10 cellular contexts compared by ENCODE assay signal in genomic region chr5:32233696-32234447, GRCh38. TPM values are rescaled to one million over a fixed set of nuclear protein-coding genes. Genes with fewer than 3 reads are reported as not detected.
DNase-seq lines count a peak whose midpoint lies in the region; ATAC-seq and TF ChIP-seq lines count a peak whose summit lies in the region.
"Had no signal": no experiment of that assay in that cellular context is flagged by ENCODE, and none has a peak within 500 bp of the region (broad histone marks: within the 10 kb centered on the region; RNA-seq: fewer than 3 reads in every experiment).

No MANE protein-coding gene starts in this region.

- peaks cover 2% of the 10 kb centered on the region for H3K79me1 ChIP-seq in trophoblast cell (ENCODE audit: low read length)

- H2BK5ac ChIP-seq in trophoblast cell (ENCODE audit: low read depth, low read length, poor library complexity): no peak overlapping the region

- no peaks in the 10 kb centered on the region for H3K27me3 ChIP-seq in Panc1 (ENCODE audit: control insufficient read depth, insufficient read depth, low read length)
- H3K27me3 ChIP-seq in fibroblast of lung (ENCODE audit: control insufficient read depth, insufficient read depth, low read length): no peaks in the 10 kb centered on the region
- H3K27me3 ChIP-seq in trophoblast cell (ENCODE audit: insufficient read depth, low read length): no peaks in the 10 kb centered on the region

- in situ Hi-C loops in Panc1 (cut with HindIII; ENCODE audit: low pct_unique_long_range_greater_than_20kb, low sequenced_read_pairs): no loop called here

- H3K4ac ChIP-seq in trophoblast cell (ENCODE audit: low read depth, low read length): no peak overlapping the region

- H3K14ac ChIP-seq in trophoblast cell (ENCODE audit: low read length): no peak overlapping the region

- ATAC-seq in Panc1 (peak; percentile 52), GM19452 (IDR thresholded peaks at IDR 0.05; ENCODE audit: unreplicated experiment) (no peak)
- ATAC-seq: stimulated activated naive CD8-positive, alpha-beta T cell treated with anti-CD3 and anti-CD28 coated beads, Interleukin-15, amount 100 ng/mL, for 72 hours had no signal

- H3K9me3 ChIP-seq in Panc1 (ENCODE audit: control insufficient read depth, insufficient read depth, low read depth, low read length): no peaks in the 10 kb centered on the region
- no peaks in the 10 kb centered on the region for H3K9me3 ChIP-seq in fibroblast of lung (ENCODE audit: control insufficient read depth, insufficient read depth, low read depth, low read length)
- no peaks in the 10 kb centered on the region for H3K9me3 ChIP-seq in trophoblast cell (ENCODE audit: insufficient read depth, low read depth, low read length)

- H2BK12ac ChIP-seq in trophoblast cell (ENCODE audit: low read length): no peak overlapping the region

- H4K91ac ChIP-seq in trophoblast cell (ENCODE audit: low read depth, low read length): no peak overlapping the region

- CTCF ChIA-PET in Panc1 (lab: Charles Lee): interaction anchor here (1.0 to 2.3 kb wide), 3 partner anchors 94 to 98 kb away, joined by 3 to 13 read pairs (median 6); no protein-coding TSS in a partner anchor

- H2AK5ac ChIP-seq in trophoblast cell (ENCODE audit: low read length): no peak overlapping the region

- no peaks in the 10 kb centered on the region for H3K27me3 Mint-ChIP-seq in progenitor cell of endocrine pancreas
- H3K27me3 Mint-ChIP-seq: activated B cell treated with CpG ODN at 0.5 μM for 24 hours; stimulated activated naive CD8-positive, alpha-beta T cell treated with anti-CD3 and anti-CD28 coated beads, Interleukin-15, amount 100 ng/mL, for 72 hours had no signal

- H3K79me2 ChIP-seq in fibroblast of lung (ENCODE audit: control insufficient read depth, insufficient read depth, low read length) (no peaks in the 10 kb centered on the region), trophoblast cell (ENCODE audit: control insufficient read depth, insufficient read depth, low read length, poor library complexity) (peaks cover under 1% of the 10 kb centered on the region)

- peaks cover 3% of the 10 kb centered on the region for H3K36me3 ChIP-seq in Panc1 (ENCODE audit: control insufficient read depth, insufficient read depth, low read length)
- peaks cover 4% of the 10 kb centered on the region for H3K36me3 ChIP-seq in fibroblast of lung (ENCODE audit: control insufficient read depth, insufficient read depth, low read length)
- H3K36me3 ChIP-seq in trophoblast cell (ENCODE audit: control insufficient read depth in 1 of 2, insufficient read depth in 2 of 2, low read length in 2 of 2): peaks cover 12 to 16% of the 10 kb centered on the region in 2 experiments

- H3K4me1 ChIP-seq in Panc1 (ENCODE audit: control insufficient read depth, insufficient read depth, low read length) (peaks cover 15% of the 10 kb centered on the region), fibroblast of lung (ENCODE audit: control insufficient read depth, extremely low read depth, insufficient read depth, low read length) (peaks cover 5% of the 10 kb centered on the region), trophoblast cell (ENCODE audit: control insufficient read depth in 1 of 2, insufficient read depth in 2 of 2, low read length in 2 of 2) (peaks cover 25 to 30% of the 10 kb centered on the region in 2 experiments)

- no peak overlapping the region for H4K12ac ChIP-seq in trophoblast cell (ENCODE audit: low read depth, low read length)

- no peak overlapping the region for H3K27ac Mint-ChIP-seq in progenitor cell of endocrine pancreas
- H3K27ac Mint-ChIP-seq: activated B cell treated with CpG ODN at 0.5 μM for 24 hours; stimulated activated naive CD8-positive, alpha-beta T cell treated with anti-CD3 and anti-CD28 coated beads, Interleukin-15, amount 100 ng/mL, for 72 hours had no signal

- WGBS in trophoblast cell (ENCODE audit: extremely low coverage, insufficient coverage, insufficient read length): no CpG with 5 or more reads among the region's 10 CpGs

- intact Hi-C loops in Panc1 (cut with micrococcal nuclease; ENCODE audit: unreplicated experiment): no loop called here

- peaks cover 17% of the 10 kb centered on the region for H3K36me3 Mint-ChIP-seq in progenitor cell of endocrine pancreas (ENCODE audit: insufficient read depth)

- no peaks in the 10 kb centered on the region for H3K9me3 Mint-ChIP-seq in progenitor cell of endocrine pancreas (ENCODE audit: low read depth)
- H3K9me3 Mint-ChIP-seq: activated B cell treated with CpG ODN at 0.5 μM for 24 hours; stimulated activated naive CD8-positive, alpha-beta T cell treated with anti-CD3 and anti-CD28 coated beads, Interleukin-15, amount 100 ng/mL, for 72 hours had no signal

- H3K4me2 ChIP-seq in fibroblast of lung (ENCODE audit: extremely low read depth, insufficient read depth, low read length): no peak overlapping the region
- no peak overlapping the region for H3K4me2 ChIP-seq in trophoblast cell (ENCODE audit: low read length)

- no peaks in the 10 kb centered on the region for H3K4me1 Mint-ChIP-seq in progenitor cell of endocrine pancreas (ENCODE audit: low read depth)

- DNase-seq in EH (ENCODE audit: low read depth) (peak; percentile 57), Panc1 (ENCODE audit: low read depth, low spot score) (no peak), fibroblast of lung (ENCODE audit: low read depth in 2 of 2) (peak; percentile 61 to 89), trophoblast cell (peak in 1 of 2 donors; percentile 22), SW 1271 (lab: John Stamatoyannopoulos, UW) (no peak), progenitor cell of endocrine pancreas (ENCODE audit: low spot score, unreplicated experiment) (no peak), NCI-H2227 (lab: John Stamatoyannopoulos, UW; ENCODE audit: unreplicated experiment) (no peak)
- DNase-seq: activated B cell treated with CpG ODN at 0.5 μM for 24 hours; stimulated activated naive CD8-positive, alpha-beta T cell treated with anti-CD3 and anti-CD28 coated beads, Interleukin-15, amount 100 ng/mL, for 72 hours had no signal

- no TSS peak for BruUV-seq in Panc1 (replicated peaks; lab: Mats Ljungman, UMichigan)

- no peak overlapping the region for H3K23ac ChIP-seq in trophoblast cell (ENCODE audit: low read length)

- H3K9ac ChIP-seq in fibroblast of lung (ENCODE audit: insufficient read depth, low read length) (no peak overlapping the region), trophoblast cell (ENCODE audit: low read length) (no peak overlapping the region)

- H3K4me3 ChIP-seq in Panc1 (ENCODE audit: low read depth in 2 of 2, low read length in 2 of 2) (no peak overlapping the region), fibroblast of lung (replicated peaks in 1 of 4; ENCODE audit: control extremely low read depth in 1 of 4, insufficient read depth in 1 of 4, low read depth in 3 of 4, low read length in 4 of 4) (no peak overlapping the region), trophoblast cell (ENCODE audit: low read depth, low read length) (no peak overlapping the region)

- POLR2A ChIA-PET in Panc1 (lab: Charles Lee): no interaction called here

- no peak overlapping the region for H4K8ac ChIP-seq in trophoblast cell (ENCODE audit: low read depth, low read length)

- H3K18ac ChIP-seq in trophoblast cell (ENCODE audit: low read length): no peak overlapping the region

- H4K20me1 ChIP-seq in fibroblast of lung (ENCODE audit: control insufficient read depth, extremely low read depth, insufficient read depth, low read length): no peaks in the 10 kb centered on the region

- H3K4me3 Mint-ChIP-seq in progenitor cell of endocrine pancreas (ENCODE audit: low read depth): no peak overlapping the region
- H3K4me3 Mint-ChIP-seq: activated B cell treated with CpG ODN at 0.5 μM for 24 hours; stimulated activated naive CD8-positive, alpha-beta T cell treated with anti-CD3 and anti-CD28 coated beads, Interleukin-15, amount 100 ng/mL, for 72 hours had no signal

- no peak for TF ChIP-seq CTCF in Panc1 (IDR thresholded peaks at IDR 0.05)
- no peak for TF ChIP-seq CTCF in fibroblast of lung (conservative IDR thresholded peaks at IDR 0.05 in 1 of 2, IDR thresholded peaks at IDR 0.05 in 1 of 2; ENCODE audit: low read depth in 1 of 2, low read length in 2 of 2)
- TF ChIP-seq CTCF in progenitor cell of endocrine pancreas (IDR thresholded peaks at IDR 0.05; ENCODE audit: unreplicated experiment): no peak

- no peak overlapping the region for H2AFZ ChIP-seq in fibroblast of lung (ENCODE audit: low read length)
- no peak overlapping the region for H2AFZ ChIP-seq in trophoblast cell (ENCODE audit: insufficient read depth, low read length, poor library complexity)

- no peak overlapping the region for H2BK120ac ChIP-seq in trophoblast cell (ENCODE audit: insufficient read depth, low read length, poor library complexity)

- H3K27ac ChIP-seq in Panc1 (ENCODE audit: low read length): no peak overlapping the region
- H3K27ac ChIP-seq in fibroblast of lung (ENCODE audit: insufficient read depth, low read length): no peak overlapping the region
- peak overlapping the region; percentile 26 for H3K27ac ChIP-seq in trophoblast cell (ENCODE audit: low read depth, low read length)

RNA-seq across cellular contexts. Expression of gene GOLPH3, which starts 59.8 kb away (rescaled TPM):
- total RNA-seq in Panc1 (2021; ENCODE audit: unreplicated experiment): 89.7 TPM
- polyA plus RNA-seq in Panc1 (2012; ENCODE audit: insufficient read length): 75.2 TPM
- total RNA-seq in fibroblast of lung: 71.7 and 81.4 TPM in 2 replicates
- 79.2 and 103 TPM in 2 replicates for polyA plus RNA-seq in fibroblast of lung
- 54.2 and 68.9 TPM in 2 replicates for polyA plus RNA-seq in fibroblast of lung (2012)
- polyA minus RNA-seq in fibroblast of lung (ENCODE audit: low replicate concordance): 36.1 and 40.2 TPM in 2 replicates
- 87.4 and 93.1 TPM in 2 replicates for polyA plus RNA-seq in trophoblast cell (2013)
- 79.3 and 80.8 TPM in 2 replicates for total RNA-seq in progenitor cell of endocrine pancreas

Comparison
In these comparisons a context has a peak if more than half of its experiments do, and no peak if none do; other contexts are left out.
1. DNase-seq: peak in EH (single experiment) and fibroblast of lung (2 of 2); none in Panc1 (single experiment), SW 1271 (0 of 2), progenitor cell of endocrine pancreas (single experiment) and NCI-H2227 (single experiment).